In the genomic region with DNA sequence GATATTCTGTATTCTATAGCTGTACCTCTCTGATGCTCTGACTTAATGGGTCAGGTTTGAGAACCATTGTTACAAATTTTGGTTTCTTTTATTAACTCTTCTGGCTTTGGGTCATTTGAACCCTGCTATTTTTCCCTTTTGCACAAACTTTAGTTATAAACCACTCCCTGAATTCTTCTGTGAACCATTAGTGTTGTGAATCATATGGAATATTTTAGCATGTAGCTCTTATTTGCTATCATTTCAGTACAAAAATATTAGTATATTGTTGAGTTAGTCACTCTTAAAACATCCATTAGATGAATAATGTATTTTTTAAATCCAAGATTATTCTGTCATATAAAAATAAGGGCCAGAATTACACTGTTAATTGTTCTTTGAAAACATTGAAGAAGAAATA, we compare ENCODE assay signal across 18 cellular contexts. TPM values are rescaled to one million over a fixed set of nuclear protein-coding genes. Genes with fewer than 3 reads are reported as not detected.
DNase-seq lines count a peak whose midpoint lies in the region; ATAC-seq, FAIRE-seq and TF ChIP-seq lines count a peak whose summit lies in the region.
"Had no signal": no experiment of that assay in that cellular context is flagged by ENCODE, and none has a peak within 500 bp of the region (broad histone marks: within the 10 kb centered on the region; RNA-seq: fewer than 3 reads in every experiment).

No MANE protein-coding gene starts in this region.

- peak overlapping the region in 1 of 2 experiments; percentile 60; a peak in 4 of 6 replicates for H3K27ac ChIP-seq in A549
- no peak overlapping the region for H3K27ac ChIP-seq in mesenchymal stem cell (ENCODE audit: low read length, poor library complexity, severe bottlenecking)
- H3K27ac ChIP-seq in tibial artery: no peak overlapping the region
- H3K27ac ChIP-seq in Peyer's patch: no peak overlapping the region

- H3K9me3 Mint-ChIP-seq in effector memory CD8-positive, alpha-beta T cell: no peaks in the 10 kb centered on the region

- H3K4me3 Mint-ChIP-seq in effector memory CD8-positive, alpha-beta T cell: no peak overlapping the region
- H3K4me3 Mint-ChIP-seq: B cell; CD4-positive, alpha-beta T cell; IgD-negative memory B cell had no signal

- H3K9me3 ChIP-seq in A549: peaks cover 12% of the 10 kb centered on the region; the same call in 2 of the 3 replicates
- peaks cover 10% of the 10 kb centered on the region for H3K9me3 ChIP-seq in mesenchymal stem cell (ENCODE audit: control insufficient read depth, low read length)
- H3K9me3 ChIP-seq in tibial artery: peaks cover 0 to 11% (median 0%) of the 10 kb centered on the region in 3 donors
- peaks cover 0 to 4% (median 0%) of the 10 kb centered on the region in 4 donors for H3K9me3 ChIP-seq in Peyer's patch

- H2BK5ac ChIP-seq in mesenchymal stem cell (ENCODE audit: low read depth, low read length, poor library complexity, severe bottlenecking): no peak overlapping the region

- H2BK12ac ChIP-seq in mesenchymal stem cell (ENCODE audit: low read length in 2 of 2): no peak overlapping the region

- TF ChIP-seq EP300 in A549 (IDR thresholded peaks at IDR 0.05): no peak

- CTCF ChIA-PET in A549 (lab: Yijun Ruan, JAX): no interaction called here

- H3K27ac Mint-ChIP-seq in effector memory CD8-positive, alpha-beta T cell: no peak overlapping the region
- H3K27ac Mint-ChIP-seq: B cell; CD4-positive, alpha-beta T cell had no signal

- H3K4me1 ChIP-seq in A549: peaks cover 25% of the 10 kb centered on the region
- no peaks in the 10 kb centered on the region for H3K4me1 ChIP-seq in mesenchymal stem cell (ENCODE audit: control insufficient read depth, insufficient read depth, low read depth, low read length)
- no peaks in the 10 kb centered on the region for H3K4me1 ChIP-seq in tibial artery
- no peaks in the 10 kb centered on the region for H3K4me1 ChIP-seq in Peyer's patch

- no peak overlapping the region for H2BK120ac ChIP-seq in mesenchymal stem cell (ENCODE audit: low read depth, low read length)

- POLR2A ChIA-PET in A549 (lab: Yijun Ruan, JAX): no interaction called here

- intact Hi-C loops in tibial artery (cut with DNase I; ENCODE audit: low total_unique reads): no loop called here

- no peak overlapping the region for H3K23ac ChIP-seq in mesenchymal stem cell (ENCODE audit: low read length in 2 of 2)

- TF ChIP-seq POLR2A in A549 (IDR thresholded peaks at IDR 0.05; ENCODE audit: low read length) (no peak), Peyer's patch (IDR thresholded peaks at IDR 0.05) (no peak)

- H3K18ac ChIP-seq in mesenchymal stem cell (ENCODE audit: low read depth in 1 of 2, low read length in 2 of 2): no peak overlapping the region

- no peak for TF ChIP-seq RAD21 in A549 (conservative IDR thresholded peaks at IDR 0.05 in 1 of 2, IDR thresholded peaks at IDR 0.05 in 1 of 2)

- no peak overlapping the region for H4K8ac ChIP-seq in mesenchymal stem cell (ENCODE audit: low read length)

- peaks cover 2% of the 10 kb centered on the region for H3K36me3 ChIP-seq in bronchial epithelial cell (ENCODE audit: control insufficient read depth, insufficient read depth, low read length)
- peaks cover 8 to 9% of the 10 kb centered on the region in 2 experiments for H3K36me3 ChIP-seq in mesenchymal stem cell (ENCODE audit: control insufficient read depth in 1 of 2, insufficient read depth in 2 of 2, low read depth in 1 of 2, low read length in 2 of 2)
- peaks cover 0 to 10% (median 6%) of the 10 kb centered on the region in 3 donors for H3K36me3 ChIP-seq in tibial artery
- peaks cover 0 to 6% (median 0%) of the 10 kb centered on the region in 3 donors for H3K36me3 ChIP-seq in Peyer's patch

- H3K4me1 Mint-ChIP-seq in effector memory CD8-positive, alpha-beta T cell (ENCODE audit: low read depth in 2 of 2): peaks cover 0 to 3% of the 10 kb centered on the region in 2 donors

- H2AFZ ChIP-seq in mesenchymal stem cell (ENCODE audit: low read depth, low read length): no peak overlapping the region

- no peak for TF ChIP-seq CTCF in A549 (IDR thresholded peaks at IDR 0.05)
- TF ChIP-seq CTCF in bronchial epithelial cell (IDR thresholded peaks at IDR 0.05; ENCODE audit: insufficient read depth, low read length, severe bottlenecking): no peak
- TF ChIP-seq CTCF in tibial artery (IDR thresholded peaks at IDR 0.05): no peak
- TF ChIP-seq CTCF in Peyer's patch (IDR thresholded peaks at IDR 0.05): no peak

- peaks cover 8% of the 10 kb centered on the region for H3K36me3 Mint-ChIP-seq in effector memory CD8-positive, alpha-beta T cell (ENCODE audit: insufficient read depth)

- H3K4me3 ChIP-seq in A549: no peak overlapping the region
- no peak overlapping the region for H3K4me3 ChIP-seq in bronchial epithelial cell (ENCODE audit: low read depth, low read length)
- H3K4me3 ChIP-seq in mesenchymal stem cell (ENCODE audit: insufficient read depth in 1 of 2, low read depth in 1 of 2, low read length in 2 of 2): no peak overlapping the region
- no peak overlapping the region for H3K4me3 ChIP-seq in tibial artery
- H3K4me3 ChIP-seq in Peyer's patch: no peak overlapping the region

- H3K79me1 ChIP-seq in mesenchymal stem cell (replicated peaks; ENCODE audit: low read length, poor library complexity, severe bottlenecking): peaks cover 24% of the 10 kb centered on the region

- H2BK15ac ChIP-seq in mesenchymal stem cell (ENCODE audit: low read depth, poor library complexity, severe bottlenecking): no peak overlapping the region

- H3K4me2 ChIP-seq in A549: peak overlapping the region; percentile 25; the same call in 2 of the 3 replicates
- H3K4me2 ChIP-seq in mesenchymal stem cell (ENCODE audit: low read length, poor library complexity, severe bottlenecking): no peak overlapping the region

- no peak overlapping the region for H2AK5ac ChIP-seq in mesenchymal stem cell (ENCODE audit: low read length, severe bottlenecking)

- H3K14ac ChIP-seq in mesenchymal stem cell (ENCODE audit: low read length in 2 of 2): no peak overlapping the region

- H3K27me3 Mint-ChIP-seq in effector memory CD8-positive, alpha-beta T cell: no peaks in the 10 kb centered on the region
- H3K27me3 Mint-ChIP-seq: B cell; CD4-positive, alpha-beta T cell; IgD-negative memory B cell had no signal

- peak overlapping the region; percentile 42 for H3K9ac ChIP-seq in mesenchymal stem cell (ENCODE audit: low read length)

- H4K91ac ChIP-seq in mesenchymal stem cell (ENCODE audit: low read length): no peak overlapping the region

- no peak overlapping the region for H3K4ac ChIP-seq in mesenchymal stem cell (ENCODE audit: low read depth in 1 of 2, low read length in 2 of 2)

- ATAC-seq in A549 (no peak), left lobe of liver (no peak)
- no peak for ATAC-seq in effector memory CD8-positive, alpha-beta T cell (replicated peaks)

- DNase-seq in A549 (ENCODE audit: low read depth in 1 of 2, low spot score in 1 of 2) (no peak), HCEC 1CT (peak; percentile 64), bronchial epithelial cell (ENCODE audit: low read depth) (peak; percentile 48), mesenchymal stem cell (no peak), tibial artery (no peak), Peyer's patch (no peak), left lobe of liver (ENCODE audit: low spot score) (no peak)
- DNase-seq in effector memory CD8-positive, alpha-beta T cell: no peak
- DNase-seq: CD4-positive, alpha-beta T cell; DMS 273 treated with DMSO at 0.1 percent for 48 hours; H7; NCI-H1417; NCI-H1930; NCI-H2171 treated with DMSO at 0.1 percent for 48 hours; NCI-H774; SIG-M5 had no signal

- FAIRE-seq in A549 (lab: Jason Lieb, UNC): no peak
- FAIRE-seq in bronchial epithelial cell (lab: Jason Lieb, UNC): no peak

- H3K27me3 ChIP-seq in bronchial epithelial cell (ENCODE audit: control insufficient read depth, insufficient read depth, low read length) (no peaks in the 10 kb centered on the region), mesenchymal stem cell (ENCODE audit: control insufficient read depth in 1 of 2, insufficient read depth in 1 of 2, low read length in 2 of 2) (no peaks in the 10 kb centered on the region), tibial artery (no peaks in the 10 kb centered on the region), Peyer's patch (no peaks in the 10 kb centered on the region)

TF ChIP-seq in A549, 52 proteins besides CTCF, POLR2A, EP300 and RAD21 (continues in another document):
- TF ChIP-seq PBX3 (IDR thresholded peaks at IDR 0.05) (no peak), CHD4 (IDR thresholded peaks at IDR 0.05; ENCODE audit: borderline replicate concordance) (no peak), E2F6 (IDR thresholded peaks at IDR 0.05; ENCODE audit: borderline replicate concordance, low read depth) (no peak)

RNA-seq across cellular contexts. Expression of gene FER, which starts 51.2 kb away (rescaled TPM):
- 11.6 and 12.3 TPM in 2 replicates for polyA plus RNA-seq in A549 (2011; rRNA removed)
- 0.76 and 1.1 TPM in 2 replicates for polyA plus RNA-seq in A549 (2012; cell fraction: cytosol; rRNA removed)
- 0.74 and 0.86 TPM in 2 replicates for polyA plus RNA-seq in A549 (2012; cell fraction: nucleus; rRNA removed)
- polyA plus RNA-seq in A549 (2017; fragmentation: RNase III; extraction: RNeasy Plus Mini Kit Qiagen cat#74134 plus additional on column Dnase treatment): 3.3 to 3.8 TPM (median 3.6 TPM) in 3 replicates
- 11.0 and 14.3 TPM in 2 replicates for polyA minus RNA-seq in A549 (2011; rRNA and poly(A)+ RNA removed)
- 23.7 and 41.5 TPM in 2 replicates for total RNA-seq in bronchial epithelial cell
- 11.6 TPM for polyA plus RNA-seq in mesenchymal stem cell (2013, experiment 1 of 2)
- polyA plus RNA-seq in mesenchymal stem cell (2013, experiment 2 of 2): 9.9 TPM
- 100 to 1,000 TPM in 1 of 4 donors, 10 to 100 TPM in 2, 1 to 10 TPM in 1; 8.4 to 104 (median 12.5) TPM for total RNA-seq in Peyer's patch
- total RNA-seq in left lobe of liver: 3.7 TPM

Comparison
In these comparisons a context has a peak if more than half of its experiments do, and no peak if none do; other contexts are left out.
1. DNase-seq: peak in HCEC 1CT (single experiment) and bronchial epithelial cell (single experiment); none in A549 (0 of 2), mesenchymal stem cell (single experiment), tibial artery (0 of 2), Peyer's patch (0 of 3), effector memory CD8-positive, alpha-beta T cell (0 of 3) and left lobe of liver (single experiment).